21 cellular contexts compared by ENCODE assay signal in genomic region chr7:95316588-95316987, GRCh38. TPM values are rescaled to one million over a fixed set of nuclear protein-coding genes. Genes with fewer than 3 reads are reported as not detected.
DNase-seq lines count a peak whose midpoint lies in the region; ATAC-seq and TF ChIP-seq lines count a peak whose summit lies in the region.
"Had no signal": no experiment of that assay in that cellular context is flagged by ENCODE, and none has a peak within 500 bp of the region (broad histone marks: within the 10 kb centered on the region; RNA-seq: fewer than 3 reads in every experiment).

No MANE protein-coding gene starts in this region.

- CTCF ChIA-PET in MCF 10A (lab: Yijun Ruan, JAX) = no interaction called here

- no peaks in the 10 kb centered on the region for H3K4me1 ChIP-seq in thyroid gland
- H3K4me1 ChIP-seq: breast epithelium, parathyroid adenoma had no signal

- no peaks in the 10 kb centered on the region for H3K27me3 ChIP-seq in thyroid gland
- H3K27me3 ChIP-seq: breast epithelium had no signal

- no peak for DNase-seq in HCEC 1CT
- DNase-seq in occipital lobe (lab: John Stamatoyannopoulos, UW) = no peak
- no peak for DNase-seq in thyroid gland
- DNase-seq in MCF 10A (ENCODE audit: unreplicated experiment) = no peak
- DNase-seq: activated CD8-positive, alpha-beta memory T cell treated with anti-CD3 and anti-CD28 coated beads for 24 hours; activated naive CD4-positive, alpha-beta T cell treated with Interleukin-2 at 50 U/mL for 16 hours; DMS 273 treated with DMSO at 0.1 percent for 48 hours; effector memory CD4-positive, alpha-beta T cell; foreskin fibroblast; immature natural killer cell; midbrain; NCI-H2081 treated with DMSO at 0.1 percent for 48 hours; NK-92 treated with Interleukin-12 subunit alpha and Interleukin-12 subunit beta, amount 100 ng/mL, for 24 hours; trophoblast cell had no signal

- H3K27ac Mint-ChIP-seq in MCF 10A (ENCODE audit: low read depth, unreplicated experiment) = no peak overlapping the region
- H3K27ac Mint-ChIP-seq: immature natural killer cell had no signal

- no peak for TF ChIP-seq POLR2A in thyroid gland (IDR thresholded peaks at IDR 0.05)

- no peaks in the 10 kb centered on the region for H3K36me3 Mint-ChIP-seq in MCF 10A (ENCODE audit: insufficient read depth, unreplicated experiment)
- H3K36me3 Mint-ChIP-seq: immature natural killer cell had no signal

- ATAC-seq in GM18499 (IDR thresholded peaks at IDR 0.05; ENCODE audit: insufficient read depth, unreplicated experiment) (peak; percentile 71), GM19463 (IDR thresholded peaks at IDR 0.05; ENCODE audit: unreplicated experiment) (peak; percentile 78), HG02840 (IDR thresholded peaks at IDR 0.05; ENCODE audit: low FRiP score, unreplicated experiment) (peak; percentile 63), HG03432 (IDR thresholded peaks at IDR 0.05; ENCODE audit: unreplicated experiment) (peak; percentile 80)

- H3K4me1 Mint-ChIP-seq in MCF 10A (ENCODE audit: insufficient read depth, unreplicated experiment) = no peaks in the 10 kb centered on the region
- H3K4me1 Mint-ChIP-seq: immature natural killer cell had no signal

- no peaks in the 10 kb centered on the region for H3K9me3 ChIP-seq in thyroid gland
- H3K9me3 ChIP-seq: breast epithelium had no signal

- peaks cover 29% of the 10 kb centered on the region for H3K27me3 Mint-ChIP-seq in MCF 10A (ENCODE audit: insufficient read depth, unreplicated experiment)

- POLR2A ChIA-PET in MCF 10A (lab: Yijun Ruan, JAX) = interaction anchor here (0.6 to 0.7 kb wide), 2 partner anchors 21 to 161 kb away, joined by 3 to 6 read pairs; no protein-coding TSS in a partner anchor

- TF ChIP-seq CTCF in thyroid gland (IDR thresholded peaks at IDR 0.05) (no peak), MCF 10A (IDR thresholded peaks at IDR 0.05; ENCODE audit: unreplicated experiment) (no peak)

- H3K36me3 ChIP-seq in thyroid gland = no peaks in the 10 kb centered on the region
- H3K36me3 ChIP-seq: breast epithelium had no signal

- no TSS peak for BruUV-seq in MCF 10A (replicated peaks; lab: Mats Ljungman, UMichigan)

- 77 to 82% methylated on average over 2 of the region's 2 CpGs for WGBS in thyroid gland, 2 donors

- peaks cover 7% of the 10 kb centered on the region for H3K9me3 Mint-ChIP-seq in MCF 10A (ENCODE audit: unreplicated experiment)

- intact Hi-C loops in thyroid gland (cut with DNase I) = no loop called here
- intact Hi-C loops in MCF 10A (cut with micrococcal nuclease) = no loop called here

- no peak overlapping the region for H3K4me3 Mint-ChIP-seq in MCF 10A (ENCODE audit: unreplicated experiment)
- H3K4me3 Mint-ChIP-seq: immature natural killer cell had no signal

- no peak overlapping the region for H3K27ac ChIP-seq in thyroid gland
- H3K27ac ChIP-seq: breast epithelium, parathyroid adenoma had no signal

- no peak overlapping the region for H3K4me3 ChIP-seq in thyroid gland (replicated peaks in 1 of 3)
- H3K4me3 ChIP-seq: breast epithelium had no signal

RNA-seq across cellular contexts. Expression of gene PON1, which starts 7.7 kb away (rescaled TPM):
- total RNA-seq in occipital lobe = not detected
- not detected for total RNA-seq in thyroid gland
- total RNA-seq in MCF 10A (2022) = not detected in 2 replicates
- total RNA-seq: H1 had no signal
